Comparison of ENCODE assay signal across 27 cellular contexts in the genomic region with DNA sequence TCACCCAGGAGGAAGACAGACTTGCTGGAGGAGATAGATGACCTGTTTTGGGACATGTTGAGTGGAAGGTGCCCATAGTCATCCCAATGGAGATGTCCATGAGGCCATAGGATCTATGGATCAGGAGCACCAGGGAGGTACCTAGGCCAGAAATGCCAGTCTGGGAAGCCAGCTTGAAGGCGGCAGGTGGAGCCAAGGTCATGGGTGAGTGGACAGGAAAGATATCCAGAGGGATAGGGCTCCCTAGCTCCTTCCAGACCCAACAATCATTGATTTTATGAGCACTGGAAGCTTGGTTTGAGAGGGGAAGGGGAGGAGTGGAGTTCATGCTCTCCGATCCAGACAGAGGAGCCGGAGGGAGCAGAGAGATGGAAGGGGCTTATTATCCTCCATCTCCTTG.
"Had no signal": no experiment of that assay in that cellular context is flagged by ENCODE, and none has a peak within 500 bp of the region (broad histone marks: within the 10 kb centered on the region; RNA-seq: fewer than 3 reads in every experiment).

No MANE protein-coding gene starts in this region.

- H3K36me3 Mint-ChIP-seq: natural killer cell; neural progenitor cell; stimulated activated effector memory CD8-positive, alpha-beta T cell treated with anti-CD3 and anti-CD28 coated beads, Interleukin-12 subunit alpha, Interleukin-12 subunit beta, amount 100 ng/mL, for 72 hours had no signal

- H2AFZ ChIP-seq: neural progenitor cell, parathyroid adenoma had no signal

- H3K9me3 ChIP-seq: neutrophil, psoas muscle, right lobe of liver, sigmoid colon, thoracic aorta, thyroid gland, upper lobe of left lung, vagina had no signal

- ATAC-seq: natural killer cell; psoas muscle; right cardiac atrium; right lobe of liver; stimulated activated effector memory CD8-positive, alpha-beta T cell treated with anti-CD3 and anti-CD28 coated beads, Interleukin-12 subunit alpha, Interleukin-12 subunit beta, amount 100 ng/mL, for 72 hours; stimulated activated naive B cell treated with anti-CD40 and anti-IgM and Interleukin-4, amounts not matched to agents 10 μg/mL and 1 μg/mL and 100 μg/mL, for 72 hours had no signal

- H3K4me3 Mint-ChIP-seq: natural killer cell; nephron; neural progenitor cell; stimulated activated effector memory CD8-positive, alpha-beta T cell treated with anti-CD3 and anti-CD28 coated beads, Interleukin-12 subunit alpha, Interleukin-12 subunit beta, amount 100 ng/mL, for 72 hours; stimulated activated naive B cell treated with anti-CD40 and anti-IgM and Interleukin-4, amounts not matched to agents 10 μg/mL and 1 μg/mL and 100 μg/mL, for 72 hours; stimulated activated naive CD8-positive, alpha-beta T cell treated with anti-CD3 and anti-CD28 coated beads, Interleukin-15, Interleukin-2, amounts not matched to agents 100 ng/mL and 50 ng/mL, for 24 hours had no signal

- DNase-seq: natural killer cell; nucleus accumbens; posterior cingulate gyrus; psoas muscle; right cardiac atrium; right lobe of liver; sigmoid colon; small intestine; stimulated activated CD4-positive, alpha-beta T cell treated with anti-CD3 and anti-CD28 coated beads, Interleukin-15, amount 100 ng/mL, for 24 hours; stimulated activated CD4-positive, alpha-beta T cell treated with anti-CD3 and anti-CD28 coated beads, Interleukin-2, amount 100 ng/mL, for 48 hours; stimulated activated CD4-positive, alpha-beta T cell treated with anti-CD3 and anti-CD28 coated beads, Interleukin-4, amount 100 ng/mL, for 24 hours; stimulated activated naive B cell treated with anti-CD40 and anti-IgM and Interleukin-4, amounts not matched to agents 10 μg/mL and 1 μg/mL and 100 μg/mL, for 72 hours; stimulated activated naive CD4-positive, alpha-beta T cell treated with Interleukin-2 at 50 U/mL for 16 hours; stomach; thyroid gland; trophoblast cell; upper lobe of left lung had no signal

- H3K27me3 ChIP-seq: neural progenitor cell, right lobe of liver, sigmoid colon, stomach, thyroid gland, tibial nerve, upper lobe of left lung, vagina had no signal

- H3K27ac ChIP-seq: neural progenitor cell, neutrophil, parathyroid adenoma, psoas muscle, right lobe of liver, sigmoid colon, stomach, thoracic aorta, thyroid gland, tibial nerve, upper lobe of left lung, vagina had no signal

- H3K27ac Mint-ChIP-seq: natural killer cell; nephron; neural progenitor cell; progenitor cell of endocrine pancreas; stimulated activated effector memory CD8-positive, alpha-beta T cell treated with anti-CD3 and anti-CD28 coated beads, Interleukin-12 subunit alpha, Interleukin-12 subunit beta, amount 100 ng/mL, for 72 hours; stimulated activated naive B cell treated with anti-CD40 and anti-IgM and Interleukin-4, amounts not matched to agents 10 μg/mL and 1 μg/mL and 100 μg/mL, for 72 hours; stimulated activated naive CD8-positive, alpha-beta T cell treated with anti-CD3 and anti-CD28 coated beads, Interleukin-15, Interleukin-2, amounts not matched to agents 100 ng/mL and 50 ng/mL, for 24 hours had no signal

- H3K9ac ChIP-seq: neural progenitor cell, parathyroid adenoma had no signal

- H3K4me2 ChIP-seq: neural progenitor cell had no signal

- H3K4me1 ChIP-seq: neural progenitor cell, parathyroid adenoma, psoas muscle, sigmoid colon, stomach, thyroid gland, tibial nerve, upper lobe of left lung, vagina had no signal

- H3K9me3 Mint-ChIP-seq: neural progenitor cell; stimulated activated naive CD8-positive, alpha-beta T cell treated with anti-CD3 and anti-CD28 coated beads, Interleukin-15, Interleukin-2, amounts not matched to agents 100 ng/mL and 50 ng/mL, for 24 hours had no signal

- H3K36me3 ChIP-seq: neural progenitor cell, neutrophil, right lobe of liver, sigmoid colon, stomach, thoracic aorta, thyroid gland, tibial nerve, upper lobe of left lung, vagina had no signal

- H3K4me3 ChIP-seq: neural progenitor cell, psoas muscle, right lobe of liver, sigmoid colon, stomach, thoracic aorta, thyroid gland, tibial nerve, upper lobe of left lung, vagina had no signal

- H3K4me1 Mint-ChIP-seq: natural killer cell, nephron had no signal
